ENCODE assay signal across 16 cellular contexts in genomic region chr11:72208281-72208680, GRCh38. TPM values are rescaled to one million over a fixed set of nuclear protein-coding genes. Genes with fewer than 3 reads are reported as not detected.
A peak's percentile ranks its signal among the peaks of the same experiment; 100 is the strongest.
DNase-seq lines count a peak whose midpoint lies in the region; ATAC-seq and TF ChIP-seq lines count a peak whose summit lies in the region.
"Had no signal": no experiment of that assay in that cellular context is flagged by ENCODE, and none has a peak within 500 bp of the region (broad histone marks: within the 10 kb centered on the region; RNA-seq: fewer than 3 reads in every experiment).

No MANE protein-coding gene starts in this region.

- H3K4me3 ChIP-seq in stomach (no peak overlapping the region), smooth muscle cell (no peak overlapping the region), PC-3 (ENCODE audit: low read length) (no peak overlapping the region)
- H3K4me3 ChIP-seq: BLaER1 treated with 17β-estradiol and CSF1 and Interleukin-3, amounts not matched to agents 10 nM and 100 nM; GM23248 had no signal

- no peak for TF ChIP-seq EP300 in stomach (IDR thresholded peaks at IDR 0.05)

- H3K4me2 ChIP-seq in smooth muscle cell (no peak overlapping the region), PC-3 (ENCODE audit: low read length) (no peak overlapping the region)

- H2AFZ ChIP-seq in smooth muscle cell (ENCODE audit: low read depth): no peak overlapping the region
- no peak overlapping the region for H2AFZ ChIP-seq in PC-3 (ENCODE audit: low read length)
- H2AFZ ChIP-seq: GM23248 had no signal

- intact Hi-C loops in stomach (cut with DNase I; ENCODE audit: low total_unique reads): no loop called here
- intact Hi-C loops in PC-3 (cut with micrococcal nuclease): no loop called here

- no peaks in the 10 kb centered on the region for H3K36me3 ChIP-seq in stomach
- no peaks in the 10 kb centered on the region for H3K36me3 ChIP-seq in smooth muscle cell (ENCODE audit: low read depth)
- no peaks in the 10 kb centered on the region for H3K36me3 ChIP-seq in PC-3 (ENCODE audit: low read depth, low read length)
- H3K36me3 ChIP-seq: BLaER1 treated with 17β-estradiol and CSF1 and Interleukin-3, amounts not matched to agents 10 nM and 100 nM had no signal

- H3K9ac ChIP-seq in smooth muscle cell (ENCODE audit: low read depth) (no peak overlapping the region), PC-3 (ENCODE audit: low read length) (no peak overlapping the region)
- H3K9ac ChIP-seq: BLaER1 treated with 17β-estradiol and CSF1 and Interleukin-3, amounts not matched to agents 10 nM and 100 nM; GM23248 had no signal

- H3K9me2 ChIP-seq in PC-3 (replicated peaks; ENCODE audit: low read length): no peaks in the 10 kb centered on the region

- H4K20me1 ChIP-seq in smooth muscle cell (ENCODE audit: low read depth): no peaks in the 10 kb centered on the region
- no peaks in the 10 kb centered on the region for H4K20me1 ChIP-seq in PC-3 (ENCODE audit: low read length)
- H4K20me1 ChIP-seq: BLaER1 treated with 17β-estradiol and CSF1 and Interleukin-3, amounts not matched to agents 10 nM and 100 nM had no signal

- no peaks in the 10 kb centered on the region for H3K4me1 ChIP-seq in stomach
- H3K4me1 ChIP-seq in smooth muscle cell (ENCODE audit: low read depth): no peaks in the 10 kb centered on the region
- no peaks in the 10 kb centered on the region for H3K4me1 ChIP-seq in PC-3 (ENCODE audit: insufficient read depth, low read length)

- H3K9me3 ChIP-seq in stomach (peaks cover 0 to 16% (median 5%) of the 10 kb centered on the region in 4 donors), smooth muscle cell (replicated peaks; ENCODE audit: low read depth) (no peaks in the 10 kb centered on the region), PC-3 (ENCODE audit: low read length) (no peaks in the 10 kb centered on the region)

- H3K27ac ChIP-seq in stomach: no peak overlapping the region
- no peak overlapping the region for H3K27ac ChIP-seq in smooth muscle cell (ENCODE audit: low read depth)
- H3K27ac ChIP-seq in PC-3 (ENCODE audit: low read length): no peak overlapping the region
- H3K27ac ChIP-seq: BLaER1 treated with 17β-estradiol and CSF1 and Interleukin-3, amounts not matched to agents 10 nM and 100 nM; GM23248; HL-60 had no signal

- H3F3A ChIP-seq in smooth muscle cell (ENCODE audit: low read depth) (no peaks in the 10 kb centered on the region), PC-3 (ENCODE audit: low read length, unreplicated experiment) (no peaks in the 10 kb centered on the region)

- H3K27me3 ChIP-seq in stomach (no peaks in the 10 kb centered on the region), smooth muscle cell (ENCODE audit: low read depth) (peaks cover 3% of the 10 kb centered on the region), PC-3 (ENCODE audit: low read length) (peaks cover 5% of the 10 kb centered on the region; the same call in 1 of the 2 replicates)
- H3K27me3 ChIP-seq: BLaER1 treated with 17β-estradiol and CSF1 and Interleukin-3, amounts not matched to agents 10 nM and 100 nM had no signal

- 60 to 83% (median 72%) methylated on average over 3 of the region's 3 CpGs for WGBS in stomach, 5 donors
- 83% methylated on average over 3 of the region's 3 CpGs for WGBS in smooth muscle cell (ENCODE audit: low lambda C conversion rate)

- DNase-seq in activated CD8-positive, alpha-beta memory T cell treated with anti-CD3 and anti-CD28 coated beads, Interleukin-2, amount 50 U/mL, for 48 hours: peak; percentile 10
- no peak for DNase-seq in activated CD8-positive, alpha-beta memory T cell treated with anti-CD3 and anti-CD28 coated beads for 24 hours
- DNase-seq in MV-4-11 (lab: John Stamatoyannopoulos, UW) (peak; percentile 52), iPS-NIHi7 (ENCODE audit: extremely low spot score) (peak; percentile 3), stomach (peak; percentile 10), amygdala (lab: John Stamatoyannopoulos, UW) (no peak), smooth muscle cell (lab: John Stamatoyannopoulos, UW; ENCODE audit: unreplicated experiment) (no peak), PC-3 (no peak)
- DNase-seq: ACHN; CD4-positive, CD25-positive, alpha-beta regulatory T cell; DMS53; GM23248; H7 had no signal

- TF ChIP-seq CTCF in stomach (IDR thresholded peaks at IDR 0.05) (no peak), smooth muscle cell (IDR thresholded peaks at IDR 0.05; ENCODE audit: borderline replicate concordance, insufficient read depth, poor library complexity, severe bottlenecking) (no peak), PC-3 (conservative IDR thresholded peaks at IDR 0.05; ENCODE audit: low read depth, low read length) (no peak)

- H3K79me2 ChIP-seq in smooth muscle cell (ENCODE audit: low read depth) (no peaks in the 10 kb centered on the region), PC-3 (ENCODE audit: low read length) (no peaks in the 10 kb centered on the region)

- CTCF ChIA-PET in PC-3 (lab: Charles Lee): no interaction called here

- ATAC-seq in PC-3: no peak

- POLR2A ChIA-PET in PC-3 (lab: Charles Lee; ENCODE audit: unreplicated experiment): no interaction called here

- no TSS peak for BruUV-seq in PC-3 (replicated peaks; lab: Mats Ljungman, UMichigan)

- TF ChIP-seq POLR2A in stomach (IDR thresholded peaks at IDR 0.05): no peak

RNA-seq across cellular contexts. Expression of gene FOLR2, which starts 8.3 kb away (rescaled TPM):
- total RNA-seq in stomach: 10 to 100 TPM in 2 of 5 donors, 1 to 10 TPM in 3; 1.8 to 28.6 (median 9.6) TPM
- polyA plus RNA-seq in stomach: 10 to 100 TPM in 1 of 3 donors, 1 to 10 TPM in 2; 3.2 to 14.8 (median 9.0) TPM
- not detected in 2 replicates for total RNA-seq in smooth muscle cell
- not detected in 2 replicates for polyA plus RNA-seq in smooth muscle cell
- total RNA-seq in PC-3 (2014; rRNA removed): not detected in 2 replicates
- total RNA-seq: A172; CD4-positive, CD25-positive, alpha-beta regulatory T cell; GM23248; H7 had no signal
- polyA plus RNA-seq: GM23248 had no signal

RNA-seq across cellular contexts. Expression of gene INPPL1, which starts 16.3 kb away (rescaled TPM):
- total RNA-seq in stomach: 100 to 1,000 TPM in 4 of 5 donors, 10 to 100 TPM in 1; 40.2 to 226 (median 153) TPM
- 10 to 100 TPM; 20.9 to 63.1 (median 51.2) TPM for polyA plus RNA-seq in stomach
- 66.0 and 71.6 TPM in 2 replicates for total RNA-seq in smooth muscle cell
- polyA plus RNA-seq in smooth muscle cell: 95.6 and 104 TPM in 2 replicates
- 100 and 121 TPM in 2 replicates for total RNA-seq in PC-3 (2014; rRNA removed)

RNA-seq across cellular contexts. Expression of gene FOLR1, which starts 16.3 kb away (rescaled TPM):
- total RNA-seq in stomach: 10 to 100 TPM in 1 of 5 donors, under 1 TPM in 1, not detected in 3; 0.55 to 22.6 TPM
- polyA plus RNA-seq in stomach: 10 to 100 TPM in 1 of 3 donors, 1 to 10 TPM in 2; 4.1 to 20.9 (median 6.1) TPM
- total RNA-seq in smooth muscle cell: 8.5 and 9.4 TPM in 2 replicates
- 8.1 and 15.0 TPM in 2 replicates for polyA plus RNA-seq in smooth muscle cell
- total RNA-seq in PC-3 (2014; rRNA removed): 0.36 TPM in 1 of 2 replicates, not detected in the other
- total RNA-seq: A172; CD4-positive, CD25-positive, alpha-beta regulatory T cell; GM23248 had no signal
- polyA plus RNA-seq: CD4-positive, CD25-positive, alpha-beta regulatory T cell had no signal

RNA-seq across cellular contexts. Expression of gene PHOX2A, which starts 35.7 kb away (rescaled TPM):
- total RNA-seq in stomach (not detected), smooth muscle cell (not detected in 2 replicates), PC-3 (2014; rRNA removed) (not detected in 2 replicates)
- polyA plus RNA-seq in stomach (under 1 TPM in 1 of 3 donors, not detected in 2; 0.53 TPM), smooth muscle cell (0.13 TPM in 1 of 2 replicates, not detected in the other)
- total RNA-seq: A172; CD4-positive, CD25-positive, alpha-beta regulatory T cell; GM23248 had no signal
- polyA plus RNA-seq: CD4-positive, CD25-positive, alpha-beta regulatory T cell; GM23248 had no signal

Comparison
In these comparisons a context has a peak if more than half of its experiments do, and no peak if none do; other contexts are left out.
1. DNase-seq: peak in activated CD8-positive, alpha-beta memory T cell treated with anti-CD3 and anti-CD28 coated beads, Interleukin-2, amount 50 U/mL, for 48 hours (single experiment), MV-4-11 (single experiment), iPS-NIHi7 (single experiment) and stomach (single experiment); none in activated CD8-positive, alpha-beta memory T cell treated with anti-CD3 and anti-CD28 coated beads for 24 hours (single experiment), amygdala (0 of 56), smooth muscle cell (single experiment) and PC-3 (single experiment).